ENCODE assay signal across 2 cellular contexts in the genomic region with DNA sequence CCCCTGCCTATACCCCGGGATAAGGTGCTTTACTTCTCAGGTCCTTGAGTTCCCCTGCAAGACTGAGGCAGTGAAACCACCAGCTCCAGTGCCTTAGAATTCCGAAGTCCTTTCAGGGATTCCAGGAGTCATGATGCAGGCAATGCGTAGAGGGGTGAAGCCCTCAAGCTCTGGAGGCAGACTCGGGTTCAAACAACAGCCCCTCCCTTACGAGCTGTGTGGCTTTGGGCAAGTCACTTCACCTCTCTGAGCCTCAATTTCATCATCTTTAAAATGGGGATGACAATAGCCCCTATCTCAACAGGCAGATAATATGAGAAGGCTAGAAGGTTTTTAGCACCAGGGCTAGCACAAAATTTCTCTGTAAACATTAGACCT.
TF ChIP-seq lines count a peak whose summit lies in the region.

No MANE protein-coding gene starts in this region.

TF ChIP-seq in K562, 482 proteins besides CTCF, POLR2A, EP300 and RAD21:
- TF ChIP-seq ZBTB17 (CRISPR knock-in tag; IDR thresholded peaks at IDR 0.05) (no peak), ZFP36 (IDR thresholded peaks at IDR 0.05; ENCODE audit: low read depth, low read length, partially characterized antibody) (peak; percentile 82), RCOR1 (IDR thresholded peaks at IDR 0.05; ENCODE audit: borderline replicate concordance in 1 of 2, low read depth in 2 of 2, low read length in 2 of 2) (0 out of 4 replicates have a peak, but pooled peaks of 1 of the 2 experiments have one; percentile 11), SMARCA5 (IDR thresholded peaks at IDR 0.05) (peak; percentile 49; the same call in 1 of the 2 replicates), KDM1A (IDR thresholded peaks at IDR 0.05) (peak; percentile 33 to 46; a peak in 3 of 4 replicates), BCOR (IDR thresholded peaks at IDR 0.05) (peak; percentile 86), RBM25 (IDR thresholded peaks at IDR 0.05; ENCODE audit: low read depth, low read length, severe bottlenecking) (peak; percentile 89)
- TF ChIP-seq, protein P1, sequence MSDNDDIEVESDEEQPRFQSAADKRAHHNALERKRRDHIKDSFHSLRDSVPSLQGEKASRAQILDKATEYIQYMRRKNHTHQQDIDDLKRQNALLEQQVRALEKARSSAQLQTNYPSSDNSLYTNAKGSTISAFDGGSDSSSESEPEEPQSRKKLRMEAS (CRISPR knock-in tag; IDR thresholded peaks at IDR 0.05) = no peak

TF ChIP-seq in HepG2, 621 proteins besides CTCF, POLR2A, EP300 and RAD21 (continues in another document):
- TF ChIP-seq NFKB2 (CRISPR knock-in tag; IDR thresholded peaks at IDR 0.05; ENCODE audit: borderline replicate concordance) (no peak), ZNF850 (CRISPR knock-in tag; conservative IDR thresholded peaks at IDR 0.05) (0 out of 2 replicates have a peak, but pooled peaks have one; percentile 18), ZNF720 (CRISPR knock-in tag; IDR thresholded peaks at IDR 0.05) (no peak), ZNF33B (CRISPR knock-in tag; IDR thresholded peaks at IDR 0.05) (0 out of 2 replicates have a peak, but pooled peaks have one; percentile 35), KDM1A (CRISPR knock-in tag; IDR thresholded peaks at IDR 0.05) (peak; percentile 90; the same call in 1 of the 2 replicates), ZNF768 (CRISPR knock-in tag; IDR thresholded peaks at IDR 0.05) (peak; percentile 100), GABPA (IDR thresholded peaks at IDR 0.05; ENCODE audit: low read depth, low read length) (no peak), GABPA (CRISPR knock-in tag; IDR thresholded peaks at IDR 0.05; ENCODE audit: low read depth) (no peak), MEIS2 (CRISPR knock-in tag; IDR thresholded peaks at IDR 0.05) (0 out of 2 replicates have a peak, but pooled peaks have one; percentile 49), ZFP36 (IDR thresholded peaks at IDR 0.05; ENCODE audit: borderline replicate concordance, low read depth, low read length, partially characterized antibody) (peak; percentile 27), ZNF143 (CRISPR knock-in tag; IDR thresholded peaks at IDR 0.05) (no peak), SOX13 (IDR thresholded peaks at IDR 0.05) (no peak), SOX13 (CRISPR knock-in tag; conservative IDR thresholded peaks at IDR 0.05 in 1 of 2, IDR thresholded peaks at IDR 0.05 in 1 of 2) (peak in 1 of 2 experiments; percentile 5; a peak in 1 of 4 replicates), RCOR2 (CRISPR knock-in tag; IDR thresholded peaks at IDR 0.05) (peak; percentile 50; the same call in 1 of the 2 replicates), LCORL (IDR thresholded peaks at IDR 0.05) (no peak), LCORL (CRISPR knock-in tag; IDR thresholded peaks at IDR 0.05) (no peak), ZNF629 (CRISPR knock-in tag; conservative IDR thresholded peaks at IDR 0.05) (peak; percentile 94), ZNF552 (CRISPR knock-in tag; IDR thresholded peaks at IDR 0.05; ENCODE audit: borderline replicate concordance) (0 out of 2 replicates have a peak, but pooled peaks have one; percentile 22), ZNF44 (CRISPR knock-in tag; IDR thresholded peaks at IDR 0.05) (peak; percentile 16; the same call in 1 of the 2 replicates)
- TF ChIP-seq, protein P2, sequence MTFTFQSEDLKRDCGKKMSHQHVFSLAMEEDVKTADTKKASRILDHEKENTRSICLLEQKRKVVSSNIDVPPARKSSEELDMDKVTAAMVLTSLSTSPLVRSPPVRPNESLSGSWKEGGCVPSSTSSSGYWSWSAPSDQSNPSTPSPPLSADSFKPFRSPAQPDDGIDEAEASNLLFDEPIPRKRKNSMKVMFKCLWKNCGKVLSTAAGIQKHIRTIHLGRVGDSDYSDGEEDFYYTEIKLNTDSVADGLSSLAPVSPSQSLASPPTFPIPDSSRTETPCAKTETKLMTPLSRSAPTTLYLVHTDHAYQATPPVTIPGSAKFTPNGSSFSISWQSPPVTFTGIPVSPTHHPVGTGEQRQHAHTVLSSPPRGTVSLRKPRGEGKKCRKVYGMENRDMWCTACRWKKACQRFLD (CRISPR knock-in tag; IDR thresholded peaks at IDR 0.05; ENCODE audit: borderline replicate concordance) = 0 out of 2 replicates have a peak, but pooled peaks have one; percentile 24
- TF ChIP-seq, protein P3, sequence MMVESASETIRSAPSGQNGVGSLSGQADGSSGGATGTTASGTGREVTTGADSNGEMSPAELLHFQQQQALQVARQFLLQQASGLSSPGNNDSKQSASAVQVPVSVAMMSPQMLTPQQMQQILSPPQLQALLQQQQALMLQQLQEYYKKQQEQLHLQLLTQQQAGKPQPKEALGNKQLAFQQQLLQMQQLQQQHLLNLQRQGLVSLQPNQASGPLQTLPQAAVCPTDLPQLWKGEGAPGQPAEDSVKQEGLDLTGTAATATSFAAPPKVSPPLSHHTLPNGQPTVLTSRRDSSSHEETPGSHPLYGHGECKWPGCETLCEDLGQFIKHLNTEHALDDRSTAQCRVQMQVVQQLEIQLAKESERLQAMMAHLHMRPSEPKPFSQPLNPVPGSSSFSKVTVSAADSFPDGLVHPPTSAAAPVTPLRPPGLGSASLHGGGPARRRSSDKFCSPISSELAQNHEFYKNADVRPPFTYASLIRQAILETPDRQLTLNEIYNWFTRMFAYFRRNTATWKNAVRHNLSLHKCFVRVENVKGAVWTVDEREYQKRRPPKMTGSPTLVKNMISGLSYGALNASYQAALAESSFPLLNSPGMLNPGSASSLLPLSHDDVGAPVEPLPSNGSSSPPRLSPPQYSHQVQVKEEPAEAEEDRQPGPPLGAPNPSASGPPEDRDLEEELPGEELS (CRISPR knock-in tag; IDR thresholded peaks at IDR 0.05) = 0 out of 2 replicates have a peak, but pooled peaks have one; percentile 23
- TF ChIP-seq, protein P4, sequence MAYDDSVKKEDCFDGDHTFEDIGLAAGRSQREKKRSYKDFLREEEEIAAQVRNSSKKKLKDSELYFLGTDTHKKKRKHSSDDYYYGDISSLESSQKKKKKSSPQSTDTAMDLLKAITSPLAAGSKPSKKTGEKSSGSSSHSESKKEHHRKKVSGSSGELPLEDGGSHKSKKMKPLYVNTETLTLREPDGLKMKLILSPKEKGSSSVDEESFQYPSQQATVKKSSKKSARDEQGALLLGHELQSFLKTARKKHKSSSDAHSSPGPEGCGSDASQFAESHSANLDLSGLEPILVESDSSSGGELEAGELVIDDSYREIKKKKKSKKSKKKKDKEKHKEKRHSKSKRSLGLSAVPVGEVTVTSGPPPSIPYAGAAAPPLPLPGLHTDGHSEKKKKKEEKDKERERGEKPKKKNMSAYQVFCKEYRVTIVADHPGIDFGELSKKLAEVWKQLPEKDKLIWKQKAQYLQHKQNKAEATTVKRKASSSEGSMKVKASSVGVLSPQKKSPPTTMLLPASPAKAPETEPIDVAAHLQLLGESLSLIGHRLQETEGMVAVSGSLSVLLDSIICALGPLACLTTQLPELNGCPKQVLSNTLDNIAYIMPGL (CRISPR knock-in tag; IDR thresholded peaks at IDR 0.05; ENCODE audit: borderline replicate concordance in 1 of 2, low read depth in 1 of 2) = 0 out of 4 replicates have a peak, but pooled peaks of 1 of the 2 experiments have one; percentile 25
- TF ChIP-seq, protein P5, sequence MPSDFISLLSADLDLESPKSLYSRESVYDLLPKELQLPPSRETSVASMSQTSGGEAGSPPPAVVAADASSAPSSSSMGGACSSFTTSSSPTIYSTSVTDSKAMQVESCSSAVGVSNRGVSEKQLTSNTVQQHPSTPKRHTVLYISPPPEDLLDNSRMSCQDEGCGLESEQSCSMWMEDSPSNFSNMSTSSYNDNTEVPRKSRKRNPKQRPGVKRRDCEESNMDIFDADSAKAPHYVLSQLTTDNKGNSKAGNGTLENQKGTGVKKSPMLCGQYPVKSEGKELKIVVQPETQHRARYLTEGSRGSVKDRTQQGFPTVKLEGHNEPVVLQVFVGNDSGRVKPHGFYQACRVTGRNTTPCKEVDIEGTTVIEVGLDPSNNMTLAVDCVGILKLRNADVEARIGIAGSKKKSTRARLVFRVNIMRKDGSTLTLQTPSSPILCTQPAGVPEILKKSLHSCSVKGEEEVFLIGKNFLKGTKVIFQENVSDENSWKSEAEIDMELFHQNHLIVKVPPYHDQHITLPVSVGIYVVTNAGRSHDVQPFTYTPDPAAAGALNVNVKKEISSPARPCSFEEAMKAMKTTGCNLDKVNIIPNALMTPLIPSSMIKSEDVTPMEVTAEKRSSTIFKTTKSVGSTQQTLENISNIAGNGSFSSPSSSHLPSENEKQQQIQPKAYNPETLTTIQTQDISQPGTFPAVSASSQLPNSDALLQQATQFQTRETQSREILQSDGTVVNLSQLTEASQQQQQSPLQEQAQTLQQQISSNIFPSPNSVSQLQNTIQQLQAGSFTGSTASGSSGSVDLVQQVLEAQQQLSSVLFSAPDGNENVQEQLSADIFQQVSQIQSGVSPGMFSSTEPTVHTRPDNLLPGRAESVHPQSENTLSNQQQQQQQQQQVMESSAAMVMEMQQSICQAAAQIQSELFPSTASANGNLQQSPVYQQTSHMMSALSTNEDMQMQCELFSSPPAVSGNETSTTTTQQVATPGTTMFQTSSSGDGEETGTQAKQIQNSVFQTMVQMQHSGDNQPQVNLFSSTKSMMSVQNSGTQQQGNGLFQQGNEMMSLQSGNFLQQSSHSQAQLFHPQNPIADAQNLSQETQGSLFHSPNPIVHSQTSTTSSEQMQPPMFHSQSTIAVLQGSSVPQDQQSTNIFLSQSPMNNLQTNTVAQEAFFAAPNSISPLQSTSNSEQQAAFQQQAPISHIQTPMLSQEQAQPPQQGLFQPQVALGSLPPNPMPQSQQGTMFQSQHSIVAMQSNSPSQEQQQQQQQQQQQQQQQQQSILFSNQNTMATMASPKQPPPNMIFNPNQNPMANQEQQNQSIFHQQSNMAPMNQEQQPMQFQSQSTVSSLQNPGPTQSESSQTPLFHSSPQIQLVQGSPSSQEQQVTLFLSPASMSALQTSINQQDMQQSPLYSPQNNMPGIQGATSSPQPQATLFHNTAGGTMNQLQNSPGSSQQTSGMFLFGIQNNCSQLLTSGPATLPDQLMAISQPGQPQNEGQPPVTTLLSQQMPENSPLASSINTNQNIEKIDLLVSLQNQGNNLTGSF (CRISPR knock-in tag; IDR thresholded peaks at IDR 0.05) = 0 out of 2 replicates have a peak, but pooled peaks have one; percentile 38
- TF ChIP-seq, protein P6, sequence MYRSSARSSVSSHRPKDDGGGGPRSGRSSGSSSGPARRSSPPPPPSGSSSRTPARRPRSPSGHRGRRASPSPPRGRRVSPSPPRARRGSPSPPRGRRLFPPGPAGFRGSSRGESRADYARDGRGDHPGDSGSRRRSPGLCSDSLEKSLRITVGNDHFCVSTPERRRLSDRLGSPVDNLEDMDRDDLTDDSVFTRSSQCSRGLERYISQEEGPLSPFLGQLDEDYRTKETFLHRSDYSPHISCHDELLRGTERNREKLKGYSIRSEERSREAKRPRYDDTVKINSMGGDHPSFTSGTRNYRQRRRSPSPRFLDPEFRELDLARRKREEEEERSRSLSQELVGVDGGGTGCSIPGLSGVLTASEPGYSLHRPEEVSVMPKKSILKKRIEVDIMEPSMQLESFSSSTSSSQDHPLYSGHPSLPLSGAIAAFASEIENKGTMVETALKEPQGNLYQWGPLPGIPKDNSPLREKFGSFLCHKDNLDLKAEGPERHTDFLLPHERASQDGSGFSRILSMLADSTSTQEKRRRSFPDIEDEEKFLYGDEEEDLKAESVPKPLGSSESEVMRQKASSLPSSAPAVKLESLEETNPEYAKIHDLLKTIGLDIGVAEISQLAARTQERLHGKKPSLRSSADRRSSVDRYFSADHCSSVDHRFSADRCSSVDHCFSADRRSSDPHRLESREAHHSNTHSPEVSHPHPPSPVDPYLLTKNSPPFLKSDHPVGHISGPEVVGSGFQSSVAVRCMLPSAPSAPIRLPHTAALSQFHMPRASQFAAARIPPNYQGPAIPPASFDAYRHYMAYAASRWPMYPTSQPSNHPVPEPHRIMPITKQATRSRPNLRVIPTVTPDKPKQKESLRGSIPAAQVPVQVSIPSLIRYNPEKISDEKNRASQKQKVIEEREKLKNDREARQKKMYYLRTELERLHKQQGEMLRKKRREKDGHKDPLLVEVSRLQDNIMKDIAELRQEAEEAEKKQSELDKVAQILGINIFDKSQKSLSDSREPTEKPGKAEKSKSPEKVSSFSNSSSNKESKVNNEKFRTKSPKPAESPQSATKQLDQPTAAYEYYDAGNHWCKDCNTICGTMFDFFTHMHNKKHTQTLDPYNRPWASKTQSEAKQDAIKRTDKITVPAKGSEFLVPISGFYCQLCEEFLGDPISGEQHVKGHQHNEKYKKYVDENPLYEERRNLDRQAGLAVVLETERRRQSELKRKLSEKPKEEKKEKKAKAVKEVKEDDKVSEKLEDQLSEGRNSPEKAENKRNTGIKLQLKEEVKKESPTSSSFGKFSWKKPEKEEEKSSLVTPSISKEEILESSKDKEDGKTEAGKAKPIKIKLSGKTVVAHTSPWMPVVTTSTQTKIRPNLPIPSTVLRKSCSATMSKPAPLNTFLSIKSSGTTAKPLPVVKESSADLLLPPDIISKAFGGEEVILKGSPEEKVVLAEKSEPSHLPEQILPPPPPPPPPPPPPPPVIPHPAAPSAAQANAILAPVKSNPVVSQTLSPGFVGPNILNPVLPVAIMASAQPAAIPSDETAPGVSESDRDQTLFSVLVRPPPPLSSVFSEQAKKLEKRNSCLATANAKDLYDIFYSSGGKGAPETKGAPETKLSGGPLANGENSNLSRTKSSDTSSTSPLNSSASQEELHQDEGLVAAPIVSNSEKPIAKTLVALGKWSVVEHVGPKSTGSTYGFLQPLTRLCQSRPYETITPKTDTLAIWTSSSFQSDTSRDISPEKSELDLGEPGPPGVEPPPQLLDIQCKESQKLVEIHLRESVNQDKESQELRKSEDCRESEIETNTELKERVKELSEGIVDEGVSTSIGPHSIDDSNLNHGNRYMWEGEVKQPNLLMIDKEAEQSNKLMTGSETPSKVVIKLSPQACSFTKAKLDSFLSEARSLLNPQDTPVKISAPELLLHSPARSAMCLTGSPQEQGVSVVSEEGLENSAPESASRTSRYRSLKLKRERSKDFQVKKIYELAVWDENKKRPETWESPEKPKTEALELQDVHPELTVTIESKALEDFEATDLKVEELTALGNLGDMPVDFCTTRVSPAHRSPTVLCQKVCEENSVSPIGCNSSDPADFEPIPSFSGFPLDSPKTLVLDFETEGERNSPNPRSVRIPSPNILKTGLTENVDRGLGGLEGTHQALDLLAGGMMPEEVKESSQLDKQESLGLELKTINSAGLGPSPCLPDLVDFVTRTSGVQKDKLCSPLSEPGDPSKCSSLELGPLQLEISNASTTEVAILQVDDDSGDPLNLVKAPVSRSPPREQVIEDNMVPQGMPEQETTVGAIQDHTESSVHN (CRISPR knock-in tag; IDR thresholded peaks at IDR 0.05) = no peak
- TF ChIP-seq, protein P7, sequence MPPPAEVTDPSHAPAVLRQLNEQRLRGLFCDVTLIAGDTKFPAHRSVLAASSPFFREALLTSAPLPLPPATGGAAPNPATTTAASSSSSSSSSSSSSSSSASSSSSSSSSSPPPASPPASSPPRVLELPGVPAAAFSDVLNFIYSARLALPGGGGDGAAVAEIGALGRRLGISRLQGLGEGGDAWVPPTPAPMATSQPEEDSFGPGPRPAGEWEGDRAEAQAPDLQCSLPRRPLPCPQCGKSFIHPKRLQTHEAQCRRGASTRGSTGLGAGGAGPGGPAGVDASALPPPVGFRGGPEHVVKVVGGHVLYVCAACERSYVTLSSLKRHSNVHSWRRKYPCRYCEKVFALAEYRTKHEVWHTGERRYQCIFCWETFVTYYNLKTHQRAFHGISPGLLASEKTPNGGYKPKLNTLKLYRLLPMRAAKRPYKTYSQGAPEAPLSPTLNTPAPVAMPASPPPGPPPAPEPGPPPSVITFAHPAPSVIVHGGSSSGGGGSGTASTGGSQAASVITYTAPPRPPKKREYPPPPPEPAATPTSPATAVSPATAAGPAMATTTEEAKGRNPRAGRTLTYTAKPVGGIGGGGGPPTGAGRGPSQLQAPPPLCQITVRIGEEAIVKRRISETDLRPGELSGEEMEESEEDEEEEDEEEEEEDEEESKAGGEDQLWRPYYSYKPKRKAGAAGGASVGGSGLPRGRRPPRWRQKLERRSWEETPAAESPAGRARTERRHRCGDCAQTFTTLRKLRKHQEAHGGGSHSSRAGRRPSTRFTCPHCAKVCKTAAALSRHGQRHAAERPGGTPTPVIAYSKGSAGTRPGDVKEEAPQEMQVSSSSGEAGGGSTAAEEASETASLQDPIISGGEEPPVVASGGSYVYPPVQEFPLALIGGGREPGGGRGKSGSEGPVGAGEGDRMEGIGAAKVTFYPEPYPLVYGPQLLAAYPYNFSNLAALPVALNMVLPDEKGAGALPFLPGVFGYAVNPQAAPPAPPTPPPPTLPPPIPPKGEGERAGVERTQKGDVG (CRISPR knock-in tag; IDR thresholded peaks at IDR 0.05; ENCODE audit: borderline replicate concordance) = peak; percentile 72; the same call in 1 of the 2 replicates
